In genomic region chr1:154170547-154171221, GRCh38 we compare ENCODE assay signal across 10 cellular contexts. TPM values are rescaled to one million over a fixed set of nuclear protein-coding genes. Genes with fewer than 3 reads are reported as not detected.
DNase-seq lines count a peak whose midpoint lies in the region; ATAC-seq, FAIRE-seq and TF ChIP-seq lines count a peak whose summit lies in the region.
"Had no signal": no experiment of that assay in that cellular context is flagged by ENCODE, and none has a peak within 500 bp of the region (broad histone marks: within the 10 kb centered on the region; RNA-seq: fewer than 3 reads in every experiment).

No MANE protein-coding gene starts in this region.

- H3K4me3 Mint-ChIP-seq in activated CD8-positive, alpha-beta T cell treated with anti-CD3 and anti-CD28 coated beads for 36 hours = no peak overlapping the region

- no peak for DNase-seq in GM18507 (ENCODE audit: extremely low spot score, insufficient read length, low read depth)
- peak; percentile 86 for DNase-seq in activated CD8-positive, alpha-beta T cell treated with anti-CD3 and anti-CD28 coated beads for 36 hours
- peak; percentile 43 for DNase-seq in stimulated activated CD4-positive, alpha-beta T cell treated with anti-CD3 and anti-CD28 coated beads, Interleukin-4, amount 100 ng/mL, for 1 hour
- DNase-seq in T-helper 9 cell = no peak
- no peak for DNase-seq in SW480 (ENCODE audit: low spot score)
- DNase-seq: EL, PC-9 had no signal

- H3K27me3 Mint-ChIP-seq in activated CD8-positive, alpha-beta T cell treated with anti-CD3 and anti-CD28 coated beads for 36 hours = no peaks in the 10 kb centered on the region

- H3K9me3 Mint-ChIP-seq in activated CD8-positive, alpha-beta T cell treated with anti-CD3 and anti-CD28 coated beads for 36 hours = no peaks in the 10 kb centered on the region

- FAIRE-seq in GM18507 (lab: Jason Lieb, UNC) = peak; percentile 66

- POLR2A ChIA-PET in activated CD8-positive, alpha-beta T cell treated with anti-CD3 and anti-CD28 coated beads for 36 hours (lab: Charles Lee) = interaction anchor here (0.7 to 5.5 kb wide), 8 partner anchors 9 to 100 kb away, joined by 3 to 40 read pairs (median 5); partner anchors contain the start of gene NUP210L

- CTCF ChIA-PET in activated CD8-positive, alpha-beta T cell treated with anti-CD3 and anti-CD28 coated beads for 36 hours (lab: Charles Lee) = interaction anchor here (1.2 to 1.4 kb wide), 3 partner anchors 10 to 12 kb away, joined by 4 to 6 read pairs (median 5); no protein-coding TSS in a partner anchor

- peaks cover 74% of the 10 kb centered on the region for H3K36me3 Mint-ChIP-seq in activated CD8-positive, alpha-beta T cell treated with anti-CD3 and anti-CD28 coated beads for 36 hours (ENCODE audit: low read depth)

- H3K4me1 Mint-ChIP-seq in activated CD8-positive, alpha-beta T cell treated with anti-CD3 and anti-CD28 coated beads for 36 hours (ENCODE audit: low read depth) = peaks cover 55% of the 10 kb centered on the region

- peak; percentile 96 for ATAC-seq in activated CD8-positive, alpha-beta T cell treated with anti-CD3 and anti-CD28 coated beads for 36 hours
- ATAC-seq in esophagus mucosa = peak; percentile 65
- no peak for ATAC-seq in HG03439 (IDR thresholded peaks at IDR 0.05; ENCODE audit: unreplicated experiment)
- ATAC-seq in HG02938 (IDR thresholded peaks at IDR 0.05; ENCODE audit: unreplicated experiment) = no peak

- TF ChIP-seq CTCF in activated CD8-positive, alpha-beta T cell treated with anti-CD3 and anti-CD28 coated beads for 36 hours (IDR thresholded peaks at IDR 0.05) = no peak

- intact Hi-C loops in activated CD8-positive, alpha-beta T cell treated with anti-CD3 and anti-CD28 coated beads for 36 hours (cut with micrococcal nuclease) = no loop called here

- H3K27ac Mint-ChIP-seq in activated CD8-positive, alpha-beta T cell treated with anti-CD3 and anti-CD28 coated beads for 36 hours = peak overlapping the region; percentile 90

RNA-seq across cellular contexts. Expression of gene NUP210L, which starts 15.8 kb away (rescaled TPM):
- total RNA-seq in activated CD8-positive, alpha-beta T cell treated with anti-CD3 and anti-CD28 coated beads for 36 hours = under 1 TPM in 1 of 2 experiments, not detected in 1; 0.07 TPM
- 0.04 TPM for total RNA-seq in esophagus mucosa
- total RNA-seq: PC-9 had no signal

RNA-seq across cellular contexts. Expression of gene TPM3, which starts 21.2 kb away (rescaled TPM):
- 100 to 1,000 TPM; 591 to 597 TPM for total RNA-seq in activated CD8-positive, alpha-beta T cell treated with anti-CD3 and anti-CD28 coated beads for 36 hours
- 213 TPM for total RNA-seq in esophagus mucosa

RNA-seq across cellular contexts. Expression of gene CFAP141, which starts 35.4 kb away (rescaled TPM):
- total RNA-seq in activated CD8-positive, alpha-beta T cell treated with anti-CD3 and anti-CD28 coated beads for 36 hours = not detected
- not detected for total RNA-seq in esophagus mucosa
- total RNA-seq: PC-9 had no signal

RNA-seq across cellular contexts. Expression of gene UBAP2L, which starts 50.1 kb away (rescaled TPM):
- 100 to 1,000 TPM; 183 to 195 TPM for total RNA-seq in activated CD8-positive, alpha-beta T cell treated with anti-CD3 and anti-CD28 coated beads for 36 hours
- 80.9 TPM for total RNA-seq in esophagus mucosa

Comparison
In these comparisons a context has a peak if more than half of its experiments do, and no peak if none do; other contexts are left out.
1. DNase-seq: peak in activated CD8-positive, alpha-beta T cell treated with anti-CD3 and anti-CD28 coated beads for 36 hours (single experiment) and stimulated activated CD4-positive, alpha-beta T cell treated with anti-CD3 and anti-CD28 coated beads, Interleukin-4, amount 100 ng/mL, for 1 hour (single experiment); none in GM18507 (single experiment), T-helper 9 cell (single experiment) and SW480 (single experiment).
2. ATAC-seq: peak in activated CD8-positive, alpha-beta T cell treated with anti-CD3 and anti-CD28 coated beads for 36 hours (single experiment) and esophagus mucosa (single experiment); none in HG03439 (single experiment) and HG02938 (single experiment).